ENCODE assay signal across 22 cellular contexts in genomic region chr2:232647261-232647660, GRCh38. TPM values are rescaled to one million over a fixed set of nuclear protein-coding genes. Genes with fewer than 3 reads are reported as not detected.
A peak's percentile ranks its signal among the peaks of the same experiment; 100 is the strongest.
DNase-seq lines count a peak whose midpoint lies in the region; ATAC-seq, FAIRE-seq and TF ChIP-seq lines count a peak whose summit lies in the region.
"Had no signal": no experiment of that assay in that cellular context is flagged by ENCODE, and none has a peak within 500 bp of the region (broad histone marks: within the 10 kb centered on the region; RNA-seq: fewer than 3 reads in every experiment).

No MANE protein-coding gene starts in this region.

- no peak overlapping the region for H3K4me2 ChIP-seq in osteoblast (ENCODE audit: insufficient read depth, low read length)
- H3K4me2 ChIP-seq: GM23338, KMS-11, PC-9 had no signal

- no peak for FAIRE-seq in small intestine (lab: Jason Lieb, UNC)
- FAIRE-seq: D721Med had no signal

- DNase-seq in Right ventricle myocardium inferior (ENCODE audit: missing footprints), result no peak
- no peak for DNase-seq in cardiac septum (ENCODE audit: low spot score)
- no peak for DNase-seq in left ventricle myocardium superior
- DNase-seq in osteoblast (ENCODE audit: insufficient read length, low spot score, missing footprints), result peak; percentile 58
- no peak for DNase-seq in activated CD8-positive, alpha-beta memory T cell treated with anti-CD3 and anti-CD28 coated beads, Interleukin-2, amount 10 ng/mL, durations not matched to agents 7 days and 5 days
- no peak for DNase-seq in T-helper 2 cell
- no peak for DNase-seq in small intestine
- no peak for DNase-seq in anterior cingulate cortex (lab: John Stamatoyannopoulos, UW)
- DNase-seq: AML-193, DMS79 treated with DMSO at 0.1 percent for 48 hours, NCI-H1417, NCI-H187, NCI-H2107, NCI-H226, NCI-H524, PC-9 had no signal

- H3K36me3 Mint-ChIP-seq in activated CD8-positive, alpha-beta memory T cell treated with anti-CD3 and anti-CD28 coated beads, Interleukin-2, amount 10 ng/mL, durations not matched to agents 7 days and 5 days, result no peaks in the 10 kb centered on the region

- ATAC-seq in Right ventricle myocardium inferior (peak; percentile 58), left ventricle myocardium superior (peak; percentile 54)
- ATAC-seq in activated CD8-positive, alpha-beta memory T cell treated with anti-CD3 and anti-CD28 coated beads, Interleukin-2, amount 10 ng/mL, durations not matched to agents 7 days and 5 days, result no peak

- H3K4me1 Mint-ChIP-seq in activated CD8-positive, alpha-beta memory T cell treated with anti-CD3 and anti-CD28 coated beads, Interleukin-2, amount 10 ng/mL, durations not matched to agents 7 days and 5 days, result no peaks in the 10 kb centered on the region
- H3K4me1 Mint-ChIP-seq: GM23338 had no signal

- intact Hi-C loops in Right ventricle myocardium inferior (cut with DNase I) (no loop called here), cardiac septum (cut with DNase I) (no loop called here), left ventricle myocardium superior (cut with micrococcal nuclease) (no loop called here)

- no peak overlapping the region for H2AFZ ChIP-seq in osteoblast (ENCODE audit: low read length)
- H2AFZ ChIP-seq: GM23338, PC-9 had no signal

- peaks cover 6% of the 10 kb centered on the region for H3K27me3 Mint-ChIP-seq in activated CD8-positive, alpha-beta memory T cell treated with anti-CD3 and anti-CD28 coated beads, Interleukin-2, amount 10 ng/mL, durations not matched to agents 7 days and 5 days

- H3K36me3 ChIP-seq in osteoblast (ENCODE audit: insufficient read depth, low read length) (no peaks in the 10 kb centered on the region), small intestine (ENCODE audit: control insufficient read depth in 2 of 2, insufficient read depth in 2 of 2, low read length in 2 of 2) (no peaks in the 10 kb centered on the region)

- WGBS in small intestine, 3 donors, result 57 to 79% (median 66%) methylated on average over 7 to 8 of the region's 8 CpGs

- no peaks in the 10 kb centered on the region for H3K9me3 Mint-ChIP-seq in activated CD8-positive, alpha-beta memory T cell treated with anti-CD3 and anti-CD28 coated beads, Interleukin-2, amount 10 ng/mL, durations not matched to agents 7 days and 5 days (ENCODE audit: low read depth)
- H3K9me3 Mint-ChIP-seq: GM23338 had no signal

- H3K9me3 ChIP-seq in osteoblast (ENCODE audit: low read depth, low read length), result no peaks in the 10 kb centered on the region
- no peaks in the 10 kb centered on the region for H3K9me3 ChIP-seq in small intestine (ENCODE audit: control insufficient read depth, low read depth)

- H3K79me2 ChIP-seq in osteoblast (ENCODE audit: insufficient read depth, low read length), result no peaks in the 10 kb centered on the region

- no peak overlapping the region for H3K27ac ChIP-seq in osteoblast (ENCODE audit: low read depth, low read length)
- no peak overlapping the region for H3K27ac ChIP-seq in small intestine (ENCODE audit: low read depth in 1 of 2, low read length in 1 of 2)
- H3K27ac ChIP-seq: 22Rv1, C4-2B, KMS-11, PC-9 had no signal

- no peaks in the 10 kb centered on the region for H3K4me1 ChIP-seq in osteoblast (ENCODE audit: insufficient read depth, low read length)
- no peaks in the 10 kb centered on the region for H3K4me1 ChIP-seq in small intestine (ENCODE audit: control insufficient read depth in 2 of 2, insufficient read depth in 1 of 2, low read depth in 1 of 2, low read length in 1 of 2)

- H3K4me3 ChIP-seq in osteoblast (ENCODE audit: insufficient read depth, low read length) (no peak overlapping the region), small intestine (ENCODE audit: low read depth in 1 of 2, low read length in 2 of 2) (no peak overlapping the region)
- H3K4me3 ChIP-seq: GM23338, PC-9 had no signal

- TF ChIP-seq CTCF in osteoblast (IDR thresholded peaks at IDR 0.05; ENCODE audit: extremely low read depth, low read depth, low read length), result no peak

- H3K27ac Mint-ChIP-seq in activated CD8-positive, alpha-beta memory T cell treated with anti-CD3 and anti-CD28 coated beads, Interleukin-2, amount 10 ng/mL, durations not matched to agents 7 days and 5 days, result no peak overlapping the region
- H3K27ac Mint-ChIP-seq: GM23338 had no signal

- H4K20me1 ChIP-seq in osteoblast (ENCODE audit: insufficient read depth, low read length), result no peaks in the 10 kb centered on the region

- H3K27me3 ChIP-seq in osteoblast (ENCODE audit: insufficient read depth, low read length) (peaks cover 3% of the 10 kb centered on the region), small intestine (ENCODE audit: control insufficient read depth in 2 of 2, insufficient read depth in 2 of 2, low read length in 2 of 2) (no peaks in the 10 kb centered on the region)

- CTCF ChIA-PET in activated CD8-positive, alpha-beta memory T cell treated with anti-CD3 and anti-CD28 coated beads, Interleukin-2, amount 10 ng/mL, durations not matched to agents 7 days and 5 days (lab: Charles Lee), result interaction anchor here (0.5 kb wide), 1 partner anchor 1790 kb away, joined by 3 read pairs; no protein-coding TSS in a partner anchor

- H3K4me3 Mint-ChIP-seq in activated CD8-positive, alpha-beta memory T cell treated with anti-CD3 and anti-CD28 coated beads, Interleukin-2, amount 10 ng/mL, durations not matched to agents 7 days and 5 days, result no peak overlapping the region
- H3K4me3 Mint-ChIP-seq: GM23338 had no signal

RNA-seq across cellular contexts. Expression of gene EFHD1, which starts 13.9 kb away (rescaled TPM):
- total RNA-seq in Right ventricle myocardium inferior (26.3 TPM), cardiac septum (20.1 TPM), left ventricle myocardium superior (21.7 TPM), osteoblast (2.4 and 3.6 TPM in 2 replicates)
- total RNA-seq in activated CD8-positive, alpha-beta memory T cell treated with anti-CD3 and anti-CD28 coated beads, Interleukin-2, amount 10 ng/mL, durations not matched to agents 7 days and 5 days, result 1 to 10 TPM in 1 of 2 experiments, under 1 TPM in 1; 0.23 to 1.4 TPM
- polyA plus RNA-seq in small intestine, result 1 to 10 TPM in 2 of 3 donors, under 1 TPM in 1; 0.45 to 8.5 (median 6.5) TPM
- total RNA-seq: HT-29 had no signal

RNA-seq across cellular contexts. Expression of gene GIGYF2, which starts 49.9 kb away (rescaled TPM):
- total RNA-seq in Right ventricle myocardium inferior (57.2 TPM), cardiac septum (62.5 TPM), left ventricle myocardium superior (59.2 TPM), osteoblast (57.2 and 60.7 TPM in 2 replicates)
- 10 to 100 TPM; 57.2 to 63.8 TPM for total RNA-seq in activated CD8-positive, alpha-beta memory T cell treated with anti-CD3 and anti-CD28 coated beads, Interleukin-2, amount 10 ng/mL, durations not matched to agents 7 days and 5 days
- 10 to 100 TPM; 12.7 to 20.1 (median 19.7) TPM for polyA plus RNA-seq in small intestine
